In the genomic region with DNA sequence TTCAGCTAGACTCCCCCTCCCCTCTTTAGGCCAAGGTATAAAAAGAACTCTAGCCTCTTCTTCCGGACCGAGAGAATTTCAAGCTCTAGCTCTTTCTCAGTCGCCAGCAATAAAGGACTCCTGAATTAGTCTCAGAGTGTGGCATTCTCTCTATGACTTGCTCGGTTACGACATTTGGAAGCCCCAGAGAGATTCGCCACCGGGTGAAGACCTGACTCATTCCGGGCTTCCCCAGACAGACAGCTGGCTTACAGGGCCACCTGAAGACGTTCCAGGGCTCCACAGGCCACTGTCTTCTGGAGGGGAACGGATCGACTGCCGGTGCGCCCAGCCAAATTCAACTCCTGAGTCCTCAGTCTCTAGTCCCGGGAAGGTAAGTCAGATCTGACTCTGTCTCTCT, we compare ENCODE assay signal across 8 cellular contexts. TPM values are rescaled to one million over a fixed set of nuclear protein-coding genes. Genes with fewer than 3 reads are reported as not detected.
DNase-seq lines count a peak whose midpoint lies in the region; ATAC-seq and TF ChIP-seq lines count a peak whose summit lies in the region.

A gene (plus strand): TSS at position 234 of the 400 bp plus-strand sequence. CDS start 15,510 bp downstream, outside the sequence.

- H3K27me3 ChIP-seq in gastrocnemius medialis, result no peaks in the 10 kb centered on the region

- peak within 1 kb of the TSS; percentile 33 to 54 (median 45) for H3K4me3 ChIP-seq in gastrocnemius medialis

- H3K9me3 ChIP-seq in gastrocnemius medialis, result no peaks in the 10 kb centered on the region

- TF ChIP-seq POLR2A in gastrocnemius medialis (IDR thresholded peaks at IDR 0.05), result peak; percentile 22 to 61

- no peaks in the 10 kb centered on the region for H3K36me3 Mint-ChIP-seq in WTC11

- DNase-seq in stimulated activated CD4-positive, alpha-beta T cell treated with anti-CD3 and anti-CD28 coated beads, Interleukin-15, amount 100 ng/mL, for 24 hours, result peak; percentile 39
- no peak for DNase-seq in stimulated activated CD4-positive, alpha-beta T cell treated with anti-CD3 and anti-CD28 coated beads, Interleukin-12 subunit alpha, Interleukin-12 subunit beta, amount 100 ng/mL, for 4 hours
- DNase-seq in WTC11 (ENCODE audit: low spot score) (no peak), gastrocnemius medialis (peak; percentile 81 to 86), NCI-H1092 treated with DMSO at 0.1 percent for 48 hours (lab: John Stamatoyannopoulos, UW) (no peak), inferior parietal cortex (ENCODE audit: extremely low spot score) (no peak), KG1 (lab: John Stamatoyannopoulos, UW) (no peak)

- peak within 1 kb of the TSS; percentile 73 for H3K4me3 Mint-ChIP-seq in WTC11

- peaks cover 40% of the 10 kb centered on the region for H3K4me1 Mint-ChIP-seq in WTC11

- CTCF ChIA-PET in WTC11 (lab: Charles Lee), result interaction anchor here (0.8 to 5.7 kb wide), 8 partner anchors 21 to 232 kb away, joined by 3 to 57 read pairs (median 6); a partner anchor contains a TSS

- intact Hi-C loops in gastrocnemius medialis (cut with DNase I; ENCODE audit: low total_unique reads), result loop anchor here (1.0 to 5.0 kb wide), 3 partner anchors 58 to 104 kb away; a partner anchor contains a TSS

- H3K27me3 Mint-ChIP-seq in WTC11 (ENCODE audit: low read depth), result no peaks in the 10 kb centered on the region; the same call in 1 of the 2 replicates

- POLR2A ChIA-PET in WTC11 (lab: Charles Lee), result no interaction called here

- peaks cover 28 to 36% of the 10 kb centered on the region in 2 donors for H3K4me1 ChIP-seq in gastrocnemius medialis

- peaks cover 3% of the 10 kb centered on the region; the same call in 1 of the 2 replicates for H3K9me3 Mint-ChIP-seq in WTC11

- H3K27ac ChIP-seq in gastrocnemius medialis, result peak within 1 kb of the TSS; percentile 73 to 88 (median 82)

- ATAC-seq in HG02938 (IDR thresholded peaks at IDR 0.05; ENCODE audit: unreplicated experiment) (peak; percentile 95), WTC11 (no peak), gastrocnemius medialis (peak; percentile 79 to 84)

- H3K36me3 ChIP-seq in gastrocnemius medialis, result no peaks in the 10 kb centered on the region

- H3K27ac Mint-ChIP-seq in WTC11, result peak within 1 kb of the TSS; percentile 1; the same call in 1 of the 2 replicates

- TF ChIP-seq CTCF in WTC11 (IDR thresholded peaks at IDR 0.05) (no peak), gastrocnemius medialis (IDR thresholded peaks at IDR 0.05 in 4 of 5, conservative IDR thresholded peaks at IDR 0.05 in 1 of 5) (no peak)

- in situ Hi-C loops in gastrocnemius medialis (cut with MboI; ENCODE audit: low sequenced_read_pairs in 4 of 4), result no loop called here

TF ChIP-seq in WTC11, 78 proteins besides CTCF, POLR2A, EP300 and RAD21:
- no peak for TF ChIP-seq KAT7 (CRISPR knock-in tag; IDR thresholded peaks at IDR 0.05; ENCODE audit: borderline replicate concordance)

RNA-seq across cellular contexts. Expression of the gene that starts here (rescaled TPM):
- total RNA-seq in WTC11 (2021), result not detected in 3 replicates
- 10 to 100 TPM in 2 of 4 donors, 1 to 10 TPM in 2; 1.9 to 77.5 (median 10.3) TPM for total RNA-seq in gastrocnemius medialis

Comparison
In these comparisons a context has a peak if more than half of its experiments do, and no peak if none do; other contexts are left out.
1. DNase-seq: peak in stimulated activated CD4-positive, alpha-beta T cell treated with anti-CD3 and anti-CD28 coated beads, Interleukin-15, amount 100 ng/mL, for 24 hours (single experiment) and gastrocnemius medialis (2 of 2); none in stimulated activated CD4-positive, alpha-beta T cell treated with anti-CD3 and anti-CD28 coated beads, Interleukin-12 subunit alpha, Interleukin-12 subunit beta, amount 100 ng/mL, for 4 hours (single experiment), WTC11 (single experiment), NCI-H1092 treated with DMSO at 0.1 percent for 48 hours (single experiment), inferior parietal cortex (single experiment) and KG1 (single experiment).